Comparison of ENCODE assay signal across 17 cellular contexts in the genomic region with DNA sequence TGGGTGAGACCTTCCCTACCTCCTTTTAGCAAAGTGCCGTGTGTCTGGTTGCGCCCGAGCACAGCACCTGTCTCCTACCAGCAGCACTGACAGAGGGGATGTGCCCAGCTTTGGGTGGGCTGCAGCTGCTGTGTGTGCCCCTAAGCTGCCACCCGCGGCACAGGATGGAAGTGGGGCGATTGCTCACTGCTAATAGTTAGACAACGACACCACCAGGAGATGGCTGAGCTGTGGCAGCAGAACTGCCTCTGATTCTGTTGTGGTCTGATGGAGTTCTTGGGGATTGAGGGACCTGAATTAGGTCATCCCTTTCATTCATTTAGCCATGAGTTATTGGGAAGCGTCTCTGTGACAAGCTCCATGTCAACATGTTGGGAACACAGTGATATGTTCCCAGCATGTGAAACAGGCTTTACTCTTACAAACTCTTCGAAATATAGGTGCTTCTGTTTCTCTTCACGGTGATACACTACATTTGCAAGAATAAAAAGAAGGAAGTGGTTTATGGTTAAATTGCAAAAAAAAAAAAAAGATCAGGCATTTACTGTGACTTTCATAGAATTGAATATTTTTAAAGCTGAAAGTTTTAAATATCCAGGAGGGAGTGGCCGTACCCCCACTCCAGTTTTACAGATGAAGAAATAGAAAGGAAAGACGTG.
DNase-seq lines count a peak whose midpoint lies in the region; ATAC-seq, FAIRE-seq and TF ChIP-seq lines count a peak whose summit lies in the region.
"Had no signal": no experiment of that assay in that cellular context is flagged by ENCODE, and none has a peak within 500 bp of the region (broad histone marks: within the 10 kb centered on the region; RNA-seq: fewer than 3 reads in every experiment).

No MANE protein-coding gene starts in this region.

- H2BK15ac ChIP-seq in H1 (ENCODE audit: low read length) = no peak overlapping the region; the same call in 1 of the 2 replicates

- H2BK20ac ChIP-seq in H1 (ENCODE audit: low read length) = peak overlapping the region; percentile 55; the same call in 1 of the 2 replicates

- no peaks in the 10 kb centered on the region for H3K23me2 ChIP-seq in H1 (ENCODE audit: low read depth, low read length)

- H3K14ac ChIP-seq in H1 (ENCODE audit: insufficient read length) = no peak overlapping the region

- H3K23ac ChIP-seq in H1 (ENCODE audit: insufficient read length) = no peak overlapping the region

- POLR2A ChIA-PET in activated CD8-positive, alpha-beta T cell treated with anti-CD3 and anti-CD28 coated beads for 36 hours (lab: Charles Lee) = interaction anchor here (1.0 kb wide), 1 partner anchor 51 kb away, joined by 4 read pairs; no protein-coding TSS in a partner anchor
- POLR2A ChIA-PET in H1 (lab: Charles Lee; ENCODE audit: partially characterized antibody) = no interaction called here

- H4K91ac ChIP-seq in H1 (replicated peaks; ENCODE audit: insufficient read length, low read length) = no peak overlapping the region

- no peaks in the 10 kb centered on the region for H3K79me1 ChIP-seq in H1 (ENCODE audit: low read depth, low read length)

- no peak overlapping the region for H2AFZ ChIP-seq in H1 (ENCODE audit: low read length)

- H3K9me3 ChIP-seq in H1 (ENCODE audit: insufficient read depth in 2 of 2, low read depth in 1 of 2, low read length in 1 of 2) = no peaks in the 10 kb centered on the region
- H3K9me3 ChIP-seq in suprapubic skin = no peaks in the 10 kb centered on the region
- H3K9me3 ChIP-seq: ovary, thoracic aorta had no signal

- H3K4ac ChIP-seq in H1 (replicated peaks; ENCODE audit: insufficient read length, low read depth, low read length) = no peak overlapping the region

- no peaks in the 10 kb centered on the region for H3K36me3 Mint-ChIP-seq in CD14-positive monocyte
- no peaks in the 10 kb centered on the region for H3K36me3 Mint-ChIP-seq in activated CD8-positive, alpha-beta T cell treated with anti-CD3 and anti-CD28 coated beads for 36 hours (ENCODE audit: low read depth)

- ATAC-seq in activated CD8-positive, alpha-beta T cell treated with anti-CD3 and anti-CD28 coated beads for 36 hours = peak; percentile 55
- ATAC-seq in GM18868 (IDR thresholded peaks at IDR 0.05; ENCODE audit: unreplicated experiment) = no peak
- ATAC-seq: K562 had no signal

- H3K27ac ChIP-seq in H1 (ENCODE audit: low read depth, low read length) = no peak overlapping the region
- no peak overlapping the region for H3K27ac ChIP-seq in suprapubic skin
- H3K27ac ChIP-seq: 22Rv1, ovary, thoracic aorta had no signal

- no peak for FAIRE-seq in H1 (lab: Jason Lieb, UNC)
- FAIRE-seq: K562 had no signal

- TF ChIP-seq RAD21 in H1 (IDR thresholded peaks at IDR 0.05 in 1 of 2, conservative IDR thresholded peaks at IDR 0.05 in 1 of 2; ENCODE audit: low read depth in 2 of 2, low read length in 2 of 2) = no peak

- H4K8ac ChIP-seq in H1 (ENCODE audit: extremely low read depth, insufficient read depth, low read length) = peak overlapping the region; percentile 15; the same call in 1 of the 2 replicates

- peaks cover 0 to 4% (median under 1%) of the 10 kb centered on the region in 7 donors for H3K9me3 Mint-ChIP-seq in CD14-positive monocyte
- no peaks in the 10 kb centered on the region for H3K9me3 Mint-ChIP-seq in activated CD8-positive, alpha-beta T cell treated with anti-CD3 and anti-CD28 coated beads for 36 hours

- H2BK12ac ChIP-seq in H1 (ENCODE audit: low read depth, low read length) = no peak overlapping the region

- H2BK5ac ChIP-seq in H1 (ENCODE audit: low read depth, low read length) = no peak overlapping the region

- H3K9ac ChIP-seq in H1 (replicated peaks in 1 of 4; ENCODE audit: extremely low read depth in 1 of 4, low read depth in 3 of 4, low read length in 3 of 4) = no peak overlapping the region

- H3K27ac Mint-ChIP-seq in CD14-positive monocyte = peak overlapping the region in 6 of 7 donors; percentile 6 to 69 (median 49)
- H3K27ac Mint-ChIP-seq in activated CD8-positive, alpha-beta T cell treated with anti-CD3 and anti-CD28 coated beads for 36 hours = peak overlapping the region; percentile 26
- H3K27ac Mint-ChIP-seq: B cell had no signal

- peaks cover 55% of the 10 kb centered on the region for H3K4me1 Mint-ChIP-seq in CD14-positive monocyte
- H3K4me1 Mint-ChIP-seq in activated CD8-positive, alpha-beta T cell treated with anti-CD3 and anti-CD28 coated beads for 36 hours (ENCODE audit: low read depth) = peaks cover 20% of the 10 kb centered on the region

- no peaks in the 10 kb centered on the region for H3K36me3 ChIP-seq in H1 (ENCODE audit: control insufficient read depth in 2 of 4, insufficient read depth in 4 of 4, low read length in 3 of 4)
- H3K36me3 ChIP-seq in suprapubic skin = no peaks in the 10 kb centered on the region
- H3K36me3 ChIP-seq: ovary, thoracic aorta had no signal

- intact Hi-C loops in CD14-positive monocyte (cut with micrococcal nuclease) = no loop called here
- intact Hi-C loops in activated CD8-positive, alpha-beta T cell treated with anti-CD3 and anti-CD28 coated beads for 36 hours (cut with micrococcal nuclease) = no loop called here

- TF ChIP-seq POLR2A in H1 (IDR thresholded peaks at IDR 0.05; ENCODE audit: control extremely low read depth in 1 of 2, low read depth in 2 of 2, low read length in 2 of 2) (no peak), suprapubic skin (IDR thresholded peaks at IDR 0.05) (no peak)

- H3K18ac ChIP-seq in H1 (ENCODE audit: extremely low read depth, low read length) = no peak overlapping the region

- H4K20me1 ChIP-seq in H1 (replicated peaks in 1 of 2; ENCODE audit: control insufficient read depth in 1 of 2, insufficient read depth in 2 of 2, low read length in 2 of 2) = no peaks in the 10 kb centered on the region

- no peak overlapping the region for H2BK120ac ChIP-seq in H1 (replicated peaks; ENCODE audit: low read depth, low read length)

- peaks cover 0 to 30% (median 15%) of the 10 kb centered on the region in 4 experiments; a peak in 5 of 7 replicates for H3K4me1 ChIP-seq in H1 (replicated peaks in 1 of 4; ENCODE audit: control insufficient read depth in 3 of 4, insufficient read depth in 4 of 4, low read length in 3 of 4)
- no peaks in the 10 kb centered on the region for H3K4me1 ChIP-seq in suprapubic skin

- no peak overlapping the region for H4K5ac ChIP-seq in H1 (ENCODE audit: insufficient read length, low read depth, low read length)

- H3K27me3 ChIP-seq in H1 (replicated peaks in 1 of 4; ENCODE audit: control insufficient read depth in 3 of 4, extremely low read depth in 1 of 4, insufficient read depth in 3 of 4, low read length in 3 of 4) = no peaks in the 10 kb centered on the region; a peak in 1 of 7 replicates
- H3K27me3 ChIP-seq in suprapubic skin = no peaks in the 10 kb centered on the region
- H3K27me3 ChIP-seq: ovary had no signal

- no peak overlapping the region for H3K56ac ChIP-seq in H1 (replicated peaks; ENCODE audit: insufficient read length, low read depth, low read length)

- H2AK5ac ChIP-seq in H1 (ENCODE audit: low read depth, low read length) = no peak overlapping the region

- peak overlapping the region in 1 of 2 donors; percentile 54 for H3K4me3 Mint-ChIP-seq in CD14-positive monocyte
- no peak overlapping the region for H3K4me3 Mint-ChIP-seq in activated CD8-positive, alpha-beta T cell treated with anti-CD3 and anti-CD28 coated beads for 36 hours
- H3K4me3 Mint-ChIP-seq: B cell had no signal

- H3K79me2 ChIP-seq in H1 (ENCODE audit: control insufficient read depth in 1 of 2, insufficient read depth in 2 of 2, low read length in 2 of 2) = no peaks in the 10 kb centered on the region

- 91% methylated on average over 12 of the region's 12 CpGs; no CpG with 5 or more reads in 1 of the 2 experiments for WGBS in H1 (ENCODE audit: extremely low coverage in 1 of 2, insufficient coverage in 1 of 2, insufficient read length in 1 of 2, insufficient replicate concordance in 2 of 2, low coverage in 1 of 2, low lambda C conversion rate in 2 of 2, missing lambda C conversion rate in 1 of 2), 2 experiments
- WGBS in suprapubic skin = 89% methylated on average over 8 of the region's 12 CpGs

- TF ChIP-seq CTCF in CD14-positive monocyte (IDR thresholded peaks at IDR 0.05) = no peak
- no peak for TF ChIP-seq CTCF in activated CD8-positive, alpha-beta T cell treated with anti-CD3 and anti-CD28 coated beads for 36 hours (IDR thresholded peaks at IDR 0.05)
- TF ChIP-seq CTCF in H1 (IDR thresholded peaks at IDR 0.05; ENCODE audit: control extremely low read depth in 1 of 3, insufficient read depth in 1 of 3, low read depth in 1 of 3, low read length in 3 of 3) = no peak
- no peak for TF ChIP-seq CTCF in suprapubic skin (IDR thresholded peaks at IDR 0.05)

- peak; percentile 53 for DNase-seq in NOMO-1 treated with DMSO at 0.1 percent for 48 hours (lab: John Stamatoyannopoulos, UW; ENCODE audit: unreplicated experiment)
- DNase-seq in NOMO-1 treated with dmso at 0.1 percent for 144 hours (lab: John Stamatoyannopoulos, UW; ENCODE audit: unreplicated experiment) = no peak
- no peak for DNase-seq in CD14-positive monocyte (ENCODE audit: low spot score)
- peak; percentile 12 for DNase-seq in activated CD8-positive, alpha-beta T cell treated with anti-CD3 and anti-CD28 coated beads for 36 hours
- no peak for DNase-seq in H1 (ENCODE audit: low read depth in 1 of 2, low spot score in 2 of 2)
- DNase-seq in ecto neural progenitor cell (ENCODE audit: low spot score) = no peak
- no peak for DNase-seq in suprapubic skin (ENCODE audit: low spot score in 2 of 2)
- DNase-seq: aorta, MV-4-11, NCI-H2029, ovary, SW 1271 had no signal

- H3K4me3 ChIP-seq in H1 (ENCODE audit: extremely low read depth in 1 of 4, insufficient read depth in 2 of 4, low read depth in 3 of 4, low read length in 4 of 4) = no peak overlapping the region
- H3K4me3 ChIP-seq in suprapubic skin = no peak overlapping the region
- H3K4me3 ChIP-seq: K562, ovary, thoracic aorta had no signal

- CTCF ChIA-PET in activated CD8-positive, alpha-beta T cell treated with anti-CD3 and anti-CD28 coated beads for 36 hours (lab: Charles Lee) = interaction anchor here (1.5 kb wide), 1 partner anchor 21 kb away, joined by 4 read pairs; no protein-coding TSS in a partner anchor
- CTCF ChIA-PET in H1 (lab: Charles Lee; ENCODE audit: partially characterized antibody) = interaction anchor here (0.6 to 2.8 kb wide), 7 partner anchors 61 to 1022 kb away, joined by 3 to 9 read pairs (median 3); no protein-coding TSS in a partner anchor

- no peak overlapping the region for H3K4me2 ChIP-seq in H1 (ENCODE audit: insufficient read depth in 1 of 2, low read depth in 2 of 2, low read length in 2 of 2)

- TF ChIP-seq EP300 in H1 (IDR thresholded peaks at IDR 0.05; ENCODE audit: borderline replicate concordance in 1 of 2, low read depth in 2 of 2, low read length in 2 of 2) (no peak), suprapubic skin (IDR thresholded peaks at IDR 0.05) (no peak)

- H3K27me3 Mint-ChIP-seq in CD14-positive monocyte (ENCODE audit: low read depth in 3 of 3) = peaks cover 5 to 11% (median 6%) of the 10 kb centered on the region in 3 donors
- H3K27me3 Mint-ChIP-seq in activated CD8-positive, alpha-beta T cell treated with anti-CD3 and anti-CD28 coated beads for 36 hours = peaks cover 2% of the 10 kb centered on the region

TF ChIP-seq in H1, 55 proteins besides CTCF, POLR2A, EP300 and RAD21 (continues in another document):
- TF ChIP-seq CHD2 (IDR thresholded peaks at IDR 0.05; ENCODE audit: low read length) (no peak), SAP30 (IDR thresholded peaks at IDR 0.05; ENCODE audit: insufficient read depth, insufficient replicate concordance, low read length) (no peak), NRF1 (IDR thresholded peaks at IDR 0.05; ENCODE audit: low read depth, low read length) (no peak)

Comparison
In these comparisons a context has a peak if more than half of its experiments do, and no peak if none do; other contexts are left out.
1. DNase-seq: peak in NOMO-1 treated with DMSO at 0.1 percent for 48 hours (single experiment) and activated CD8-positive, alpha-beta T cell treated with anti-CD3 and anti-CD28 coated beads for 36 hours (single experiment); none in NOMO-1 treated with dmso at 0.1 percent for 144 hours (single experiment), CD14-positive monocyte (single experiment), H1 (0 of 2), ecto neural progenitor cell (single experiment) and suprapubic skin (0 of 2).